ENCODE assay signal across 8 cellular contexts in the genomic region with DNA sequence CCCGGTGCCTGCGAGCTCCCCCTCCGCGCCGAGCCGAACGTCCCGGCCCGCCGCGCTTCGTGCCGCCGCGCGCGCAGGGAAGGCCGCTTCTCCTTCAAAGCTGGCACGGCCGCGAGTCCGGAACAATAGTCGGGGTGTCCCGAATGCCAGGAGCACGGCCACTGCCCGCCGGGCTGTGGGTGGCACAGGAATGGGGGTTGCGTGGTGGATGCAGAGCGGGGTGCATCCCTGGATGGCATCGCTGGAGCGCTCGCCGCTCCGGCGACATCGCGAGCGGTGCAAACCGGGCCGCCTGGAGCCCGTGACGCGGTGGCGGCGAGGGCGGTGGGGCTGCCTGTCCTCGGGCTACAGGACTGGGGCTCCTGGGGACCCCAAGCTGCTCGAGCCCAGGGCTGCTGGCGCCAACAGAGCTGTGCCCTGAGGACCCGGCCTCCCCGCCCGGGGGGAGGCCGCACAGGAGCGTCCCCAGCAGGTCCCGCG. TPM values are rescaled to one million over a fixed set of nuclear protein-coding genes. Genes with fewer than 3 reads are reported as not detected.
A peak's percentile ranks its signal among the peaks of the same experiment; 100 is the strongest.
DNase-seq lines count a peak whose midpoint lies in the region; ATAC-seq, FAIRE-seq and TF ChIP-seq lines count a peak whose summit lies in the region.

No MANE protein-coding gene starts in this region.

- FAIRE-seq in A549 (lab: Jason Lieb, UNC): no peak
- FAIRE-seq in small intestine (lab: Jason Lieb, UNC): no peak
- no peak for FAIRE-seq in HTR-8/SVneo (lab: Jason Lieb, UNC)

- H3K4me2 ChIP-seq in A549: peak overlapping the region; percentile 99

- peak; percentile 40 to 41 for ATAC-seq in A549
- peak; percentile 33 for ATAC-seq in GM19023 (IDR thresholded peaks at IDR 0.05; ENCODE audit: unreplicated experiment)
- peak; percentile 32 for ATAC-seq in HG03460 (IDR thresholded peaks at IDR 0.05; ENCODE audit: unreplicated experiment)

- no peak for TF ChIP-seq POLR2A in A549 (IDR thresholded peaks at IDR 0.05; ENCODE audit: low read length)

- TF ChIP-seq RAD21 in A549 (conservative IDR thresholded peaks at IDR 0.05 in 1 of 2, IDR thresholded peaks at IDR 0.05 in 1 of 2): no peak

- H3K4me1 ChIP-seq in A549: peaks cover 17% of the 10 kb centered on the region
- H3K4me1 ChIP-seq in adipocyte (ENCODE audit: control insufficient read depth, insufficient read depth, low read length): peaks cover 27% of the 10 kb centered on the region
- peaks cover 26% of the 10 kb centered on the region for H3K4me1 ChIP-seq in iPS-18a (ENCODE audit: control insufficient read depth, low read depth, low read length)
- peaks cover 3 to 12% of the 10 kb centered on the region in 2 donors for H3K4me1 ChIP-seq in small intestine (ENCODE audit: control insufficient read depth in 2 of 2, insufficient read depth in 1 of 2, low read depth in 1 of 2, low read length in 1 of 2)

- TF ChIP-seq EP300 in A549 (IDR thresholded peaks at IDR 0.05): no peak

- peak overlapping the region; percentile 97 to 98 for H3K27ac ChIP-seq in A549
- H3K27ac ChIP-seq in iPS-18a (ENCODE audit: low read length): no peak overlapping the region
- peak overlapping the region; percentile 47 to 54 for H3K27ac ChIP-seq in small intestine (ENCODE audit: low read depth in 1 of 2, low read length in 1 of 2)

- H3K9me3 ChIP-seq in A549: no peaks in the 10 kb centered on the region
- no peaks in the 10 kb centered on the region for H3K9me3 ChIP-seq in adipocyte (ENCODE audit: control insufficient read depth, low read length)
- H3K9me3 ChIP-seq in iPS-18a (ENCODE audit: control insufficient read depth, low read depth, low read length): no peaks in the 10 kb centered on the region
- H3K9me3 ChIP-seq in small intestine (ENCODE audit: control insufficient read depth, low read depth): no peaks in the 10 kb centered on the region

- no peak for TF ChIP-seq CTCF in A549 (IDR thresholded peaks at IDR 0.05)

- CTCF ChIA-PET in A549 (lab: Yijun Ruan, JAX): interaction anchor here (0.6 to 1.3 kb wide), 2 partner anchors 14 to 50 kb away, joined by 3 to 4 read pairs; no protein-coding TSS in a partner anchor

- WGBS in A549 (ENCODE audit: missing lambda C conversion rate): 0% methylated on average over 3 of the region's 56 CpGs
- 0 to 2% (median 1%) methylated on average over 41 to 56 of the region's 56 CpGs for WGBS in small intestine, 3 donors

- H3K27me3 ChIP-seq in adipocyte (replicated peaks; ENCODE audit: control insufficient read depth, insufficient read depth, low read length): no peaks in the 10 kb centered on the region
- peaks cover 76% of the 10 kb centered on the region for H3K27me3 ChIP-seq in iPS-18a (ENCODE audit: control insufficient read depth, insufficient read depth, low read length)
- H3K27me3 ChIP-seq in small intestine (ENCODE audit: control insufficient read depth in 2 of 2, insufficient read depth in 2 of 2, low read length in 2 of 2): peaks cover 11 to 28% of the 10 kb centered on the region in 2 donors

- H3K36me3 ChIP-seq in adipocyte (ENCODE audit: control insufficient read depth, insufficient read depth, low read length, severe bottlenecking) (no peaks in the 10 kb centered on the region), iPS-18a (ENCODE audit: control insufficient read depth, low read depth, low read length) (no peaks in the 10 kb centered on the region), small intestine (ENCODE audit: control insufficient read depth in 2 of 2, insufficient read depth in 2 of 2, low read length in 2 of 2) (no peaks in the 10 kb centered on the region)

- DNase-seq in A549 (ENCODE audit: low read depth in 1 of 2, low spot score in 1 of 2) (no peak), adipocyte (ENCODE audit: low read depth) (no peak), small intestine (no peak), superior temporal gyrus (ENCODE audit: extremely low spot score) (no peak), HTR-8/SVneo (ENCODE audit: insufficient read length, low spot score) (no peak)

- POLR2A ChIA-PET in A549 (lab: Yijun Ruan, JAX): interaction anchor here (0.8 to 3.0 kb wide), 3 partner anchors 12 to 27 kb away, joined by 4 to 15 read pairs (median 4); no protein-coding TSS in a partner anchor

- H3K9ac ChIP-seq in adipocyte (ENCODE audit: low read length) (peak overlapping the region; percentile 94), iPS-18a (ENCODE audit: low read length) (peak overlapping the region; percentile 66)

- peak overlapping the region; percentile 83 for H3K4me3 ChIP-seq in A549
- peak overlapping the region; percentile 98 for H3K4me3 ChIP-seq in adipocyte (ENCODE audit: low read length)
- H3K4me3 ChIP-seq in iPS-18a (ENCODE audit: low read length): peak overlapping the region; percentile 91
- peak overlapping the region; percentile 62 to 81 for H3K4me3 ChIP-seq in small intestine (ENCODE audit: low read depth in 1 of 2, low read length in 2 of 2)

TF ChIP-seq in A549, 52 proteins besides CTCF, POLR2A, EP300 and RAD21:
- TF ChIP-seq, protein P1, sequence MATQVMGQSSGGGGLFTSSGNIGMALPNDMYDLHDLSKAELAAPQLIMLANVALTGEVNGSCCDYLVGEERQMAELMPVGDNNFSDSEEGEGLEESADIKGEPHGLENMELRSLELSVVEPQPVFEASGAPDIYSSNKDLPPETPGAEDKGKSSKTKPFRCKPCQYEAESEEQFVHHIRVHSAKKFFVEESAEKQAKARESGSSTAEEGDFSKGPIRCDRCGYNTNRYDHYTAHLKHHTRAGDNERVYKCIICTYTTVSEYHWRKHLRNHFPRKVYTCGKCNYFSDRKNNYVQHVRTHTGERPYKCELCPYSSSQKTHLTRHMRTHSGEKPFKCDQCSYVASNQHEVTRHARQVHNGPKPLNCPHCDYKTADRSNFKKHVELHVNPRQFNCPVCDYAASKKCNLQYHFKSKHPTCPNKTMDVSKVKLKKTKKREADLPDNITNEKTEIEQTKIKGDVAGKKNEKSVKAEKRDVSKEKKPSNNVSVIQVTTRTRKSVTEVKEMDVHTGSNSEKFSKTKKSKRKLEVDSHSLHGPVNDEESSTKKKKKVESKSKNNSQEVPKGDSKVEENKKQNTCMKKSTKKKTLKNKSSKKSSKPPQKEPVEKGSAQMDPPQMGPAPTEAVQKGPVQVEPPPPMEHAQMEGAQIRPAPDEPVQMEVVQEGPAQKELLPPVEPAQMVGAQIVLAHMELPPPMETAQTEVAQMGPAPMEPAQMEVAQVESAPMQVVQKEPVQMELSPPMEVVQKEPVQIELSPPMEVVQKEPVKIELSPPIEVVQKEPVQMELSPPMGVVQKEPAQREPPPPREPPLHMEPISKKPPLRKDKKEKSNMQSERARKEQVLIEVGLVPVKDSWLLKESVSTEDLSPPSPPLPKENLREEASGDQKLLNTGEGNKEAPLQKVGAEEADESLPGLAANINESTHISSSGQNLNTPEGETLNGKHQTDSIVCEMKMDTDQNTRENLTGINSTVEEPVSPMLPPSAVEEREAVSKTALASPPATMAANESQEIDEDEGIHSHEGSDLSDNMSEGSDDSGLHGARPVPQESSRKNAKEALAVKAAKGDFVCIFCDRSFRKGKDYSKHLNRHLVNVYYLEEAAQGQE (IDR thresholded peaks at IDR 0.05): no peak
- TF ChIP-seq, protein P2, sequence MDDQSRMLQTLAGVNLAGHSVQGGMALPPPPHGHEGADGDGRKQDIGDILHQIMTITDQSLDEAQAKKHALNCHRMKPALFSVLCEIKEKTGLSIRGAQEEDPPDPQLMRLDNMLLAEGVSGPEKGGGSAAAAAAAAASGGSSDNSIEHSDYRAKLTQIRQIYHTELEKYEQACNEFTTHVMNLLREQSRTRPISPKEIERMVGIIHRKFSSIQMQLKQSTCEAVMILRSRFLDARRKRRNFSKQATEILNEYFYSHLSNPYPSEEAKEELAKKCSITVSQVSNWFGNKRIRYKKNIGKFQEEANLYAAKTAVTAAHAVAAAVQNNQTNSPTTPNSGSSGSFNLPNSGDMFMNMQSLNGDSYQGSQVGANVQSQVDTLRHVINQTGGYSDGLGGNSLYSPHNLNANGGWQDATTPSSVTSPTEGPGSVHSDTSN (IDR thresholded peaks at IDR 0.05): 0 out of 2 replicates have a peak, but pooled peaks have one; percentile 12
- TF ChIP-seq KDM5A (IDR thresholded peaks at IDR 0.05) (no peak), RARB (CRISPR knock-in tag; IDR thresholded peaks at IDR 0.05) (no peak)

RNA-seq across cellular contexts. Expression of a gene that starts 1.1 kb away (rescaled TPM):
- polyA plus RNA-seq in A549 (2011; rRNA removed): 3.4 and 4.0 TPM in 2 replicates
- 2.2 TPM in 2 replicates for polyA plus RNA-seq in A549 (2012; cell fraction: cytosol; rRNA removed)
- 6.4 and 7.4 TPM in 2 replicates for polyA plus RNA-seq in A549 (2012; cell fraction: nucleus; rRNA removed)
- 1.6 to 2.3 TPM (median 1.9 TPM) in 3 replicates for polyA plus RNA-seq in A549 (2017; fragmentation: RNase III; extraction: RNeasy Plus Mini Kit Qiagen cat#74134 plus additional on column Dnase treatment)
- polyA minus RNA-seq in A549 (2011; rRNA and poly(A)+ RNA removed): 15.0 and 16.5 TPM in 2 replicates
- polyA plus RNA-seq in small intestine: 1 to 10 TPM; 1.5 to 2.2 (median 1.8) TPM
